9 cellular contexts compared by ENCODE assay signal in genomic region chr11:9716275-9717039, GRCh38. TPM values are rescaled to one million over a fixed set of nuclear protein-coding genes. Genes with fewer than 3 reads are reported as not detected.
A peak's percentile ranks its signal among the peaks of the same experiment; 100 is the strongest.
DNase-seq lines count a peak whose midpoint lies in the region; ATAC-seq and TF ChIP-seq lines count a peak whose summit lies in the region.
"Had no signal": no experiment of that assay in that cellular context is flagged by ENCODE, and none has a peak within 500 bp of the region (broad histone marks: within the 10 kb centered on the region; RNA-seq: fewer than 3 reads in every experiment).

No MANE protein-coding gene starts in this region.

- no peaks in the 10 kb centered on the region for H3K27me3 ChIP-seq in OCI-LY1 (ENCODE audit: insufficient read depth, low read length)

- no peak overlapping the region for H3K9ac ChIP-seq in OCI-LY1 (ENCODE audit: low read length)

- H3K4me1 Mint-ChIP-seq in endothelial cell (ENCODE audit: unreplicated experiment) = peaks cover 40% of the 10 kb centered on the region
- peaks cover 0 to 3% of the 10 kb centered on the region in 2 donors for H3K4me1 Mint-ChIP-seq in effector memory CD8-positive, alpha-beta T cell (ENCODE audit: low read depth in 2 of 2)

- H3K4me2 ChIP-seq in OCI-LY1 (ENCODE audit: low read length) = no peak overlapping the region

- H3K27ac ChIP-seq in OCI-LY1 (ENCODE audit: low read depth, low read length, poor library complexity, severe bottlenecking) = peak overlapping the region; percentile 31

- H3K4me1 ChIP-seq in OCI-LY1 (ENCODE audit: insufficient read depth, low read length, severe bottlenecking) = peaks cover 52% of the 10 kb centered on the region

- H2AFZ ChIP-seq in OCI-LY1 (ENCODE audit: low read length) = no peak overlapping the region

- DNase-seq in endothelial cell (ENCODE audit: low spot score) (no peak), skeletal muscle cell (ENCODE audit: low read depth) (peak; percentile 75), SK-N-DZ (ENCODE audit: low spot score) (no peak), NCI-H2227 (lab: John Stamatoyannopoulos, UW; ENCODE audit: unreplicated experiment) (no peak)
- DNase-seq in effector memory CD8-positive, alpha-beta T cell = no peak

- H3K4me3 Mint-ChIP-seq in endothelial cell (ENCODE audit: unreplicated experiment) = peak overlapping the region; percentile 11
- H3K4me3 Mint-ChIP-seq in effector memory CD8-positive, alpha-beta T cell = no peak overlapping the region

- ATAC-seq in GM18858 (IDR thresholded peaks at IDR 0.05; ENCODE audit: unreplicated experiment) (peak; percentile 84), HG02642 (IDR thresholded peaks at IDR 0.05; ENCODE audit: poor library complexity, unreplicated experiment) (peak; percentile 77)
- no peak for ATAC-seq in effector memory CD8-positive, alpha-beta T cell (replicated peaks)

- peaks cover 6% of the 10 kb centered on the region for H3F3A ChIP-seq in OCI-LY1 (ENCODE audit: insufficient read depth, low read length)

- H3K9me2 ChIP-seq in OCI-LY1 (ENCODE audit: low read depth, low read length) = no peaks in the 10 kb centered on the region

- peak overlapping the region; percentile 89 for H3K27ac Mint-ChIP-seq in endothelial cell (ENCODE audit: unreplicated experiment)
- no peak overlapping the region for H3K27ac Mint-ChIP-seq in effector memory CD8-positive, alpha-beta T cell

- H3K9me3 Mint-ChIP-seq in endothelial cell (ENCODE audit: unreplicated experiment) = no peaks in the 10 kb centered on the region
- no peaks in the 10 kb centered on the region for H3K9me3 Mint-ChIP-seq in effector memory CD8-positive, alpha-beta T cell

- H3K9me3 ChIP-seq in OCI-LY1 (ENCODE audit: low read length) = peaks cover 12% of the 10 kb centered on the region

- H3K36me3 ChIP-seq in OCI-LY1 (ENCODE audit: insufficient read depth, low read length) = peaks cover 87% of the 10 kb centered on the region

- peaks cover 71% of the 10 kb centered on the region for H3K79me2 ChIP-seq in OCI-LY1 (ENCODE audit: insufficient read depth, low read length)

- H3K27me3 Mint-ChIP-seq in endothelial cell (ENCODE audit: unreplicated experiment) = peaks cover 5% of the 10 kb centered on the region
- H3K27me3 Mint-ChIP-seq in effector memory CD8-positive, alpha-beta T cell = no peaks in the 10 kb centered on the region

- H4K20me1 ChIP-seq in OCI-LY1 (ENCODE audit: insufficient read depth, low read length) = no peaks in the 10 kb centered on the region

- no peak for TF ChIP-seq CTCF in OCI-LY1 (IDR thresholded peaks at IDR 0.05; ENCODE audit: low read length)
- TF ChIP-seq CTCF in endothelial cell (IDR thresholded peaks at IDR 0.05; ENCODE audit: unreplicated experiment) = no peak

- peaks cover 29% of the 10 kb centered on the region for H3K36me3 Mint-ChIP-seq in endothelial cell (ENCODE audit: low read depth, unreplicated experiment)
- H3K36me3 Mint-ChIP-seq in effector memory CD8-positive, alpha-beta T cell (ENCODE audit: insufficient read depth) = no peaks in the 10 kb centered on the region

- H3K4me3 ChIP-seq in OCI-LY1 (ENCODE audit: low read depth, low read length, poor library complexity, severe bottlenecking) (no peak overlapping the region), skeletal muscle cell (ENCODE audit: low read depth, low read length) (no peak overlapping the region)
- H3K4me3 ChIP-seq: skin epidermis had no signal

RNA-seq across cellular contexts. Expression of gene SWAP70, which starts 52.6 kb away (rescaled TPM):
- total RNA-seq in endothelial cell (ENCODE audit: unreplicated experiment) = 36.0 TPM
- 9.9 and 10.3 TPM in 2 replicates for polyA plus RNA-seq in SK-N-DZ (2014; cell fraction: cytosol; rRNA removed)
- 3.2 and 4.2 TPM in 2 replicates for polyA plus RNA-seq in SK-N-DZ (2014; cell fraction: nucleus; rRNA removed)
